In genomic region chr13:28489536-28489935, GRCh38 we compare ENCODE assay signal across 17 cellular contexts. TPM values are rescaled to one million over a fixed set of nuclear protein-coding genes. Genes with fewer than 3 reads are reported as not detected.
A peak's percentile ranks its signal among the peaks of the same experiment; 100 is the strongest.
DNase-seq lines count a peak whose midpoint lies in the region; ATAC-seq and TF ChIP-seq lines count a peak whose summit lies in the region.
"Had no signal": no experiment of that assay in that cellular context is flagged by ENCODE, and none has a peak within 500 bp of the region (broad histone marks: within the 10 kb centered on the region; RNA-seq: fewer than 3 reads in every experiment).

No MANE protein-coding gene starts in this region.

- H3K4me1 ChIP-seq in left ventricle myocardium inferior: peaks cover 67% of the 10 kb centered on the region

- no peaks in the 10 kb centered on the region for H3K36me3 ChIP-seq in left ventricle myocardium inferior
- H3K36me3 ChIP-seq: thoracic aorta had no signal

- DNase-seq in left ventricle myocardium inferior (no peak), left cardiac atrium (no peak), NB4 (ENCODE audit: low read depth) (peak; percentile 38), epidermal melanocyte (ENCODE audit: insufficient read length, low spot score) (peak; percentile 48), kidney tubule cell (ENCODE audit: low spot score) (no peak), NCI-H1105 treated with DMSO at 0.1 percent for 48 hours (lab: John Stamatoyannopoulos, UW) (no peak), globus pallidus (ENCODE audit: low spot score) (no peak)
- DNase-seq: activated CD4-positive, alpha-beta T cell treated with anti-CD3 and anti-CD28 coated beads, Interleukin-2, amount 50 U/mL, for 48 hours; aorta; islet precursor cell; NCI-H1436 treated with DMSO at 0.1 percent for 48 hours; NCI-H510A treated with DMSO at 0.1 percent for 48 hours; posterior cingulate gyrus; RPMI8226; T1000 had no signal

- ATAC-seq in left cardiac atrium (no peak), HG02884 (IDR thresholded peaks at IDR 0.05; ENCODE audit: unreplicated experiment) (no peak)

- H3K27me3 ChIP-seq in left ventricle myocardium inferior (ENCODE audit: low read depth): peaks cover 64% of the 10 kb centered on the region

- TF ChIP-seq POLR2A in NB4 (IDR thresholded peaks at IDR 0.05; ENCODE audit: extremely low read depth, insufficient read length): no peak

- TF ChIP-seq CTCF in left ventricle myocardium inferior (IDR thresholded peaks at IDR 0.05; ENCODE audit: borderline replicate concordance) (no peak), NB4 (IDR thresholded peaks at IDR 0.05; ENCODE audit: low read depth, low read length) (no peak)

- intact Hi-C loops in left ventricle myocardium inferior (cut with micrococcal nuclease): no loop called here
- intact Hi-C loops in left cardiac atrium (cut with DNase I): no loop called here

- no peaks in the 10 kb centered on the region for H3K9me3 ChIP-seq in left ventricle myocardium inferior (replicated peaks)
- H3K9me3 ChIP-seq: thoracic aorta had no signal

- H3K4me3 ChIP-seq in left ventricle myocardium inferior (peak overlapping the region; percentile 75), NB4 (ENCODE audit: low read depth, low read length) (no peak overlapping the region)
- H3K4me3 ChIP-seq: thoracic aorta had no signal

- peak overlapping the region; percentile 92 for H3K27ac ChIP-seq in left ventricle myocardium inferior (replicated peaks)
- H3K27ac ChIP-seq: thoracic aorta had no signal

RNA-seq across cellular contexts. Expression of gene FLT1, which starts 5.4 kb away (rescaled TPM):
- 40.7 TPM for total RNA-seq in left ventricle myocardium inferior
- 10 to 100 TPM; 38.7 to 49.5 TPM for total RNA-seq in left cardiac atrium

Comparison
In these comparisons a context has a peak if more than half of its experiments do, and no peak if none do; other contexts are left out.
1. DNase-seq: peak in NB4 (single experiment) and epidermal melanocyte (single experiment); none in left ventricle myocardium inferior (single experiment), left cardiac atrium (single experiment), kidney tubule cell (single experiment), NCI-H1105 treated with DMSO at 0.1 percent for 48 hours (single experiment) and globus pallidus (single experiment).